In the genomic region with DNA sequence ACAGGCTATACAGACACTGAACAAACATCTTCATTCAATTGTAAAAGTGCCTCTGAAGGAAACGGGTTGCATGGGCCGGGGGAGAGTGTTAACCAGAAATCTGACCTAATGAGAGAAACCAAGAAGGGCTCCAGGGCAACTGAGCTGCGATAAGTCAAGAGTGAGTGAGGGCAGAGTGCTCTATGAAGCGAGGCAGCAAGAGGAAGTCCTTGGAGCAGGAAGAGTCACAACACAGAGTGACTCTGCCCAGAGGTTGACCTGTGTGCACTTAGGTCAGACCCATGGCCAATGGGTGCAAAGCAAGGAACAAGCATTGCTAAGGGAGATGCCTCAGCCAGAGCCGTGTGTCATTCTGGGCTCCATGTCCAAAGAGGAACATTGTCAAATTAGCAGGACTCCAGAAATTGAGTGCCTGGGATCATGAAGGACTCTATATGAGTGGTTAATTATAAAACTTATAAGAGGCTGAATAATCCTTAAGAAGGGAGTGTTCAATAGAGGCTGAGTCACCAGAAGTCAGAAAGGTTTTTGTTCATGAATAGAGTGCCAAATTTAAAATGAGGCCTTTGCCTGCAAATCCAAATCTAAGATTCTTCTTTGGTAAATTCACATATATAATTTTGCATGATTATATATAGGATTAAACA, we compare ENCODE assay signal across 18 cellular contexts.
"Had no signal": no experiment of that assay in that cellular context is flagged by ENCODE, and none has a peak within 500 bp of the region (broad histone marks: within the 10 kb centered on the region; RNA-seq: fewer than 3 reads in every experiment).

No MANE protein-coding gene starts in this region.

- H3K4me1 Mint-ChIP-seq: memory B cell; natural killer cell; stimulated activated naive B cell treated with anti-CD40 and anti-IgM and Interleukin-4, amounts not matched to agents 10 μg/mL and 1 μg/mL and 100 μg/mL, for 72 hours; stimulated activated naive CD8-positive, alpha-beta T cell treated with anti-CD3 and anti-CD28 coated beads, Interleukin-15, amount 100 ng/mL, for 72 hours had no signal

- ATAC-seq: effector memory CD8-positive, alpha-beta T cell; foreskin keratinocyte; left colon; natural killer cell; pancreas; right cardiac atrium; stimulated activated naive CD8-positive, alpha-beta T cell treated with anti-CD3 and anti-CD28 coated beads, Interleukin-15, amount 100 ng/mL, for 72 hours had no signal

- H3K4me3 Mint-ChIP-seq: dendritic cell treated with granulocyte-macrophage colony-stimulating factor and Interleukin-4, amounts not matched to agents 40 ng/mL and 50 ng/mL, for 4 days; effector memory CD8-positive, alpha-beta T cell; memory B cell; mesothelial cell of epicardium; natural killer cell; stimulated activated naive B cell treated with anti-CD40 and anti-IgM and Interleukin-4, amounts not matched to agents 10 μg/mL and 1 μg/mL and 100 μg/mL, for 72 hours; stimulated activated naive CD8-positive, alpha-beta T cell treated with anti-CD3 and anti-CD28 coated beads, Interleukin-15, amount 100 ng/mL, for 72 hours had no signal

- H3K27ac Mint-ChIP-seq: dendritic cell treated with granulocyte-macrophage colony-stimulating factor and Interleukin-4, amounts not matched to agents 40 ng/mL and 50 ng/mL, for 4 days; memory B cell; mesothelial cell of epicardium; natural killer cell; progenitor cell of endocrine pancreas; stimulated activated naive B cell treated with anti-CD40 and anti-IgM and Interleukin-4, amounts not matched to agents 10 μg/mL and 1 μg/mL and 100 μg/mL, for 72 hours; stimulated activated naive CD8-positive, alpha-beta T cell treated with anti-CD3 and anti-CD28 coated beads, Interleukin-15, amount 100 ng/mL, for 72 hours had no signal

- H3K36me3 Mint-ChIP-seq: mesothelial cell of epicardium; natural killer cell; stimulated activated naive B cell treated with anti-CD40 and anti-IgM and Interleukin-4, amounts not matched to agents 10 μg/mL and 1 μg/mL and 100 μg/mL, for 72 hours had no signal

- H3K9me3 Mint-ChIP-seq: dendritic cell treated with granulocyte-macrophage colony-stimulating factor and Interleukin-4, amounts not matched to agents 40 ng/mL and 50 ng/mL, for 4 days; effector memory CD8-positive, alpha-beta T cell; stimulated activated naive CD8-positive, alpha-beta T cell treated with anti-CD3 and anti-CD28 coated beads, Interleukin-15, amount 100 ng/mL, for 72 hours had no signal

- DNase-seq: cerebellar nuclear complex; effector memory CD8-positive, alpha-beta T cell; foreskin keratinocyte; head of caudate nucleus; kidney; left colon; natural killer cell; occipital lobe; pancreas; right cardiac atrium; stimulated activated CD4-positive, alpha-beta T cell treated with anti-CD3 and anti-CD28 coated beads, Interleukin-2, amount 100 ng/mL, for 48 hours; stimulated activated naive B cell treated with anti-CD40 and anti-IgM and Interleukin-4, amounts not matched to agents 10 μg/mL and 1 μg/mL and 100 μg/mL, for 72 hours; stimulated activated naive CD8-positive, alpha-beta T cell treated with anti-CD3 and anti-CD28 coated beads, Interleukin-15, amount 100 ng/mL, for 72 hours; testis had no signal
